Comparison of ENCODE assay signal across 23 cellular contexts in genomic region chr14:104375551-104376201, GRCh38.
"Had no signal": no experiment of that assay in that cellular context is flagged by ENCODE, and none has a peak within 500 bp of the region (broad histone marks: within the 10 kb centered on the region; RNA-seq: fewer than 3 reads in every experiment).

No MANE protein-coding gene starts in this region.

- H3K27me3 ChIP-seq: pancreas had no signal

- H3K27ac Mint-ChIP-seq: nephron progenitor cell had no signal

- H3K4me3 Mint-ChIP-seq: naive thymus-derived CD4-positive, alpha-beta T cell; nephron progenitor cell had no signal

- H3K27me3 Mint-ChIP-seq: naive thymus-derived CD4-positive, alpha-beta T cell had no signal

- FAIRE-seq: pancreas had no signal

- H3K27ac ChIP-seq: coronary artery, dorsolateral prefrontal cortex, pancreas, prostate gland, sigmoid colon, skin epidermis, stomach had no signal

- H3K4me3 ChIP-seq: coronary artery, dorsolateral prefrontal cortex, lung, pancreas, prostate gland, sigmoid colon, skin epidermis, stomach had no signal

- H3K9me3 ChIP-seq: pancreas, prostate gland had no signal

- H3K36me3 ChIP-seq: pancreas, prostate gland, sigmoid colon, stomach had no signal

- ATAC-seq: left lobe of liver; naive thymus-derived CD4-positive, alpha-beta T cell; pancreas had no signal

- H3K4me1 ChIP-seq: pancreas, prostate gland, sigmoid colon, stomach had no signal

- DNase-seq: effector CD8-positive, alpha-beta T cell; foreskin melanocyte; head of caudate nucleus; hippocampal formation; kidney glomerular epithelial cell; mesendoderm; naive thymus-derived CD4-positive, alpha-beta T cell; nephron progenitor cell; nucleus accumbens; sigmoid colon; stimulated activated CD4-positive, alpha-beta T cell treated with anti-CD3 and anti-CD28 coated beads, Interleukin-2, amount 100 ng/mL, for 24 hours; stimulated activated CD4-positive, alpha-beta T cell treated with anti-CD3 and anti-CD28 coated beads, Interleukin-4, amount 100 ng/mL, for 4 hours; stimulated activated naive CD4-positive, alpha-beta T cell; stomach; substantia nigra; trophoblast cell had no signal
